Comparison of ENCODE assay signal across 8 cellular contexts in the genomic region with DNA sequence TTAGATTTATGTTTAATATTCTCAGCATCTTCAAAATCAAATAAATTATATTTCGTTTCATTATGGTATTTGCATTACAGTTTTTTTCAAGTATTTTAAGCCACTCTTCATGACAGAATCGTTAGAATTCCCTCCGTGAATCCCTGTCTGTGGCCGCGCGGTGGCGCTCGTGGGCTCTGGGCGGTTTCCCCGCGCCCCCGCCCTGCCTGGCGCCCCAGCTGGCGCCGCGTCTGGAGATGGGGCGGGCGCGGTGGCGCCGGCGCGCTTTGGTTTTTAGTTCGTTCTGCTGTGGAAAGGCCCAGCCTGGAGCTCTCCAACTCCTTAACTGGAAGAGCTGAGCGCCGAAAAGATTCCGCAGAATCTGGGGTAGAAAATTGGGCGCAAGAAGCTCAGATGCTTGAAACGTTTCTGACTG. TPM values are rescaled to one million over a fixed set of nuclear protein-coding genes. Genes with fewer than 3 reads are reported as not detected.
DNase-seq lines count a peak whose midpoint lies in the region; ATAC-seq, FAIRE-seq and TF ChIP-seq lines count a peak whose summit lies in the region.
"Had no signal": no experiment of that assay in that cellular context is flagged by ENCODE, and none has a peak within 500 bp of the region (broad histone marks: within the 10 kb centered on the region; RNA-seq: fewer than 3 reads in every experiment).

No MANE protein-coding gene starts in this region.

- CTCF ChIA-PET in SK-N-SH (lab: Yijun Ruan, JAX): interaction anchor here (0.7 to 1.6 kb wide), 5 partner anchors 9 to 33 kb away, joined by 3 to 7 read pairs (median 5); a partner anchor contains a TSS

- peaks cover 14% of the 10 kb centered on the region for H3K4me1 Mint-ChIP-seq in central memory CD8-positive, alpha-beta T cell

- H3K27ac Mint-ChIP-seq in central memory CD8-positive, alpha-beta T cell (ENCODE audit: low read depth): no peak overlapping the region

- H3K9me3 ChIP-seq in SK-N-SH (no peaks in the 10 kb centered on the region; the same call in 1 of the 2 replicates), keratinocyte (ENCODE audit: control insufficient read depth, low read depth, low read length) (no peaks in the 10 kb centered on the region)

- H3K79me2 ChIP-seq in SK-N-SH (ENCODE audit: insufficient read depth) (no peaks in the 10 kb centered on the region), keratinocyte (ENCODE audit: control insufficient read depth, insufficient read depth, low read length) (no peaks in the 10 kb centered on the region)

- no peaks in the 10 kb centered on the region for H3K27me3 ChIP-seq in SK-N-SH (ENCODE audit: insufficient read depth)
- H3K27me3 ChIP-seq in keratinocyte (ENCODE audit: control insufficient read depth, extremely low read depth, insufficient read depth, low read length): no peaks in the 10 kb centered on the region

- no peaks in the 10 kb centered on the region for H3K27me3 Mint-ChIP-seq in central memory CD8-positive, alpha-beta T cell

- H3K9ac ChIP-seq in SK-N-SH (no peak overlapping the region), keratinocyte (ENCODE audit: control insufficient read depth, extremely low read depth, insufficient read depth, low read length) (no peak overlapping the region)

- no peak overlapping the region for H3K4me2 ChIP-seq in SK-N-SH
- H3K4me2 ChIP-seq in keratinocyte (ENCODE audit: control insufficient read depth, extremely low read depth, insufficient read depth, low read depth, low read length): peak overlapping the region; percentile 64

- H2AFZ ChIP-seq in SK-N-SH (ENCODE audit: low read depth) (no peak overlapping the region), keratinocyte (ENCODE audit: control insufficient read depth, low read length) (no peak overlapping the region)

- no peaks in the 10 kb centered on the region for H3K9me1 ChIP-seq in keratinocyte (ENCODE audit: control insufficient read depth, extremely low read depth, insufficient read depth, low read length)

- no peak for TF ChIP-seq EP300 in SK-N-SH (IDR thresholded peaks at IDR 0.05; ENCODE audit: borderline replicate concordance in 1 of 2, low read depth in 1 of 2, low read length in 1 of 2)

- TF ChIP-seq RAD21 in SK-N-SH (IDR thresholded peaks at IDR 0.05; ENCODE audit: low read length): peak; percentile 53

- no peaks in the 10 kb centered on the region for H3K9me3 Mint-ChIP-seq in central memory CD8-positive, alpha-beta T cell

- no peak for FAIRE-seq in keratinocyte (lab: Jason Lieb, UNC)
- FAIRE-seq: TTC549 had no signal

- POLR2A ChIA-PET in SK-N-SH (lab: Yijun Ruan, JAX): no interaction called here

- H3K4me3 Mint-ChIP-seq in central memory CD8-positive, alpha-beta T cell: peak overlapping the region; percentile 47

- TF ChIP-seq CTCF in GM12865 (IDR thresholded peaks at IDR 0.05; ENCODE audit: insufficient read depth, low read depth, low read length, missing control alignments) (peak; percentile 58), SK-N-SH (IDR thresholded peaks at IDR 0.05) (peak; percentile 68), keratinocyte (optimal IDR thresholded peaks at IDR 0.05 in 1 of 3, IDR thresholded peaks at IDR 0.05 in 1 of 3, conservative IDR thresholded peaks at IDR 0.05 in 1 of 3; ENCODE audit: extremely low read depth in 1 of 3, insufficient read depth in 2 of 3, low read length in 3 of 3) (peak; percentile 66 to 81 (median 75))

- H3K27ac ChIP-seq in SK-N-SH (ENCODE audit: low read depth in 2 of 2, low read length in 1 of 2) (peak overlapping the region in 1 of 2 experiments; percentile 34; a peak in 2 of 4 replicates), keratinocyte (ENCODE audit: control insufficient read depth, insufficient read depth, low read length) (no peak overlapping the region)

- no peaks in the 10 kb centered on the region for H3K9me2 ChIP-seq in SK-N-SH

- peaks cover 10% of the 10 kb centered on the region for H3F3A ChIP-seq in SK-N-SH (replicated peaks; ENCODE audit: insufficient read depth)

- H3K36me3 Mint-ChIP-seq in central memory CD8-positive, alpha-beta T cell (ENCODE audit: insufficient read depth): peaks cover 24% of the 10 kb centered on the region

- H3K4me1 ChIP-seq in SK-N-SH (ENCODE audit: control insufficient read depth in 1 of 2, insufficient read depth in 2 of 2, low read depth in 1 of 2, low read length in 1 of 2): no peaks in the 10 kb centered on the region; a peak in 1 of 4 replicates
- peaks cover 23% of the 10 kb centered on the region for H3K4me1 ChIP-seq in keratinocyte (ENCODE audit: control insufficient read depth, extremely low read depth, insufficient read depth, low read length)

- DNase-seq in GM12865 (ENCODE audit: low read depth) (peak; percentile 65), SK-N-SH (peak; percentile 89), keratinocyte (ENCODE audit: low read depth, low spot score) (no peak), NCI-H2081 (lab: John Stamatoyannopoulos, UW) (no peak)
- DNase-seq in central memory CD8-positive, alpha-beta T cell (ENCODE audit: low spot score in 2 of 2): peak in 1 of 2 donors; percentile 14
- DNase-seq in stimulated activated naive CD4-positive, alpha-beta T cell (lab: John Stamatoyannopoulos, UW): peak in 5 of 6 experiments; percentile 10 to 49 (median 28)

- WGBS in SK-N-SH (ENCODE audit: low lambda C conversion rate): 65% methylated on average over 29 of the region's 29 CpGs

- H4K20me1 ChIP-seq in SK-N-SH (ENCODE audit: insufficient read depth) (no peaks in the 10 kb centered on the region), keratinocyte (ENCODE audit: control insufficient read depth, extremely low read depth, insufficient read depth, low read length) (no peaks in the 10 kb centered on the region)

- H3K4me3 ChIP-seq in GM12865 (ENCODE audit: low read depth, low read length) (no peak overlapping the region), SK-N-SH (ENCODE audit: low read depth in 2 of 2, low read length in 1 of 2) (peak overlapping the region; percentile 21 to 28; a peak in 2 of 4 replicates), keratinocyte (ENCODE audit: control insufficient read depth in 2 of 3, extremely low read depth in 1 of 3, insufficient read depth in 2 of 3, low read depth in 1 of 3, low read length in 3 of 3) (peak overlapping the region in 1 of 3 experiments; percentile 20)

- dilution Hi-C loops in keratinocyte (cut with MboI; ENCODE audit: extremely low pct_ligation_motif_present, low sequenced_read_pairs): no loop called here

- ATAC-seq in central memory CD8-positive, alpha-beta T cell (replicated peaks; ENCODE audit: extremely low read depth, poor library complexity, severe bottlenecking): peak; percentile 70
- ATAC-seq in GM21390 (IDR thresholded peaks at IDR 0.05; ENCODE audit: unreplicated experiment): no peak

- peaks cover 35 to 43% of the 10 kb centered on the region in 2 experiments for H3K36me3 ChIP-seq in SK-N-SH (replicated peaks in 1 of 2; ENCODE audit: control insufficient read depth in 1 of 2, insufficient read depth in 2 of 2, low read length in 1 of 2)
- peaks cover 11 to 26% of the 10 kb centered on the region in 2 experiments for H3K36me3 ChIP-seq in keratinocyte (ENCODE audit: control insufficient read depth in 2 of 2, extremely low read depth in 1 of 2, insufficient read depth in 2 of 2, low read length in 2 of 2)

TF ChIP-seq in SK-N-SH, 30 proteins besides CTCF, POLR2A, EP300 and RAD21 (continues in another document):
- TF ChIP-seq MXI1 (IDR thresholded peaks at IDR 0.05; ENCODE audit: low read depth, low read length): 0 out of 2 replicates have a peak, but pooled peaks have one; percentile 41
- no peak for TF ChIP-seq RCOR1 (IDR thresholded peaks at IDR 0.05; ENCODE audit: low read length)
- TF ChIP-seq TCF12 (IDR thresholded peaks at IDR 0.05): no peak
- no peak for TF ChIP-seq TEAD4 (IDR thresholded peaks at IDR 0.05; ENCODE audit: borderline replicate concordance, insufficient read depth)
- TF ChIP-seq YY1 (IDR thresholded peaks at IDR 0.05; ENCODE audit: low read depth): no peak
- TF ChIP-seq, protein P1, sequence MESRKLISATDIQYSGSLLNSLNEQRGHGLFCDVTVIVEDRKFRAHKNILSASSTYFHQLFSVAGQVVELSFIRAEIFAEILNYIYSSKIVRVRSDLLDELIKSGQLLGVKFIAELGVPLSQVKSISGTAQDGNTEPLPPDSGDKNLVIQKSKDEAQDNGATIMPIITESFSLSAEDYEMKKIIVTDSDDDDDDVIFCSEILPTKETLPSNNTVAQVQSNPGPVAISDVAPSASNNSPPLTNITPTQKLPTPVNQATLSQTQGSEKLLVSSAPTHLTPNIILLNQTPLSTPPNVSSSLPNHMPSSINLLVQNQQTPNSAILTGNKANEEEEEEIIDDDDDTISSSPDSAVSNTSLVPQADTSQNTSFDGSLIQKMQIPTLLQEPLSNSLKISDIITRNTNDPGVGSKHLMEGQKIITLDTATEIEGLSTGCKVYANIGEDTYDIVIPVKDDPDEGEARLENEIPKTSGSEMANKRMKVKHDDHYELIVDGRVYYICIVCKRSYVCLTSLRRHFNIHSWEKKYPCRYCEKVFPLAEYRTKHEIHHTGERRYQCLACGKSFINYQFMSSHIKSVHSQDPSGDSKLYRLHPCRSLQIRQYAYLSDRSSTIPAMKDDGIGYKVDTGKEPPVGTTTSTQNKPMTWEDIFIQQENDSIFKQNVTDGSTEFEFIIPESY (IDR thresholded peaks at IDR 0.05; ENCODE audit: borderline replicate concordance, low read depth): no peak

RNA-seq across cellular contexts. Expression of a gene that starts 25.7 kb away (rescaled TPM):
- 274 and 278 TPM in 2 replicates for polyA plus RNA-seq in SK-N-SH (2012; rRNA removed)
- 224 and 249 TPM in 2 replicates for polyA plus RNA-seq in SK-N-SH (2012; cell fraction: cytosol; rRNA removed)
- 250 and 278 TPM in 2 replicates for polyA plus RNA-seq in SK-N-SH (2012; cell fraction: nucleus; rRNA removed)
- polyA plus RNA-seq in keratinocyte: 97.3 to 124 TPM (median 115 TPM) in 3 replicates
- polyA plus RNA-seq in keratinocyte (2011; ENCODE audit: low read depth): 80.2 TPM
- polyA plus RNA-seq in keratinocyte (2011; cell fraction: cytosol; rRNA removed): 84.1 and 131 TPM in 2 replicates
- polyA plus RNA-seq in keratinocyte (2011; cell fraction: nucleus; rRNA removed): 97.5 and 103 TPM in 2 replicates
- 58.7 and 113 TPM in 2 replicates for polyA plus RNA-seq in keratinocyte (2012; ENCODE audit: low replicate concordance)
- polyA minus RNA-seq in keratinocyte: 72.7 to 98.4 TPM (median 93.8 TPM) in 3 replicates
- polyA minus RNA-seq in keratinocyte (2011; cell fraction: cytosol; rRNA and poly(A)+ RNA removed): 74.4 TPM
- 32.7 and 42.4 TPM in 2 replicates for polyA minus RNA-seq in keratinocyte (2011; cell fraction: nucleus; rRNA and poly(A)+ RNA removed)

RNA-seq across cellular contexts. Expression of a gene that starts 56.3 kb away (rescaled TPM):
- polyA plus RNA-seq in SK-N-SH (2012; rRNA removed): 0.12 and 0.24 TPM in 2 replicates
- polyA plus RNA-seq in SK-N-SH (2012; cell fraction: cytosol; rRNA removed): 0.62 and 0.72 TPM in 2 replicates
- not detected in 2 replicates for polyA plus RNA-seq in SK-N-SH (2012; cell fraction: nucleus; rRNA removed)
- not detected in 3 replicates for polyA plus RNA-seq in keratinocyte
- polyA plus RNA-seq in keratinocyte (2011; ENCODE audit: low read depth): not detected
- polyA plus RNA-seq in keratinocyte (2011; cell fraction: cytosol; rRNA removed): 0.21 and 0.33 TPM in 2 replicates
- not detected in 2 replicates for polyA plus RNA-seq in keratinocyte (2011; cell fraction: nucleus; rRNA removed)
- polyA plus RNA-seq in keratinocyte (2012; ENCODE audit: low replicate concordance): not detected in 2 replicates
- polyA minus RNA-seq in keratinocyte: not detected in 3 replicates
- not detected for polyA minus RNA-seq in keratinocyte (2011; cell fraction: cytosol; rRNA and poly(A)+ RNA removed)
- not detected in 2 replicates for polyA minus RNA-seq in keratinocyte (2011; cell fraction: nucleus; rRNA and poly(A)+ RNA removed)

Comparison
In these comparisons a context has a peak if more than half of its experiments do, and no peak if none do; other contexts are left out.
1. DNase-seq: peak in GM12865 (single experiment), SK-N-SH (single experiment) and stimulated activated naive CD4-positive, alpha-beta T cell (5 of 6); none in keratinocyte (single experiment) and NCI-H2081 (0 of 2).
2. Peak in every context shown above with its lines, with median percentiles within 50 percentile points of each other: CTCF ChIP-seq.